Comparison of ENCODE assay signal across 38 cellular contexts in the genomic region with DNA sequence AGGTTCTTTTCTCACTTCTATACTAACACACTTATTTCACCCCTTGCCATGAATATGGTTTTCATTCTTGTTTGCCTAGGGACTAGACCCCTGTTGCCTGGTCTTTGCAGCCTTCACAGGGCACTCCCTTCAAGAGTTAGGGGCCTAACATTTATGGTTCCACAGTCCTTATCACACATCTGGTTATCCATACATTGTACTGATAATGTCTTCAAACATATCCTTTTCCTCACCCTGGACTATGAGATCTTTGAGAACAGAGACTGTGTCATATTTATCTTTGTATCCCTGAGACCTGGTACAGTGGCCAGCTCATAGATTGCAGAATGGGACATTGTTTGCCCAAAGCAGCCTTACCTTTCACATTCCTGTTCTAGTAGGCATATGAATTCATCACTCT.
"Had no signal": no experiment of that assay in that cellular context is flagged by ENCODE, and none has a peak within 500 bp of the region (broad histone marks: within the 10 kb centered on the region; RNA-seq: fewer than 3 reads in every experiment).

No MANE protein-coding gene starts in this region.

- FAIRE-seq: astrocyte, bronchial epithelial cell, TTC549 had no signal

- H3K4me1 Mint-ChIP-seq: activated naive CD8-positive, alpha-beta T cell treated with anti-CD3 and anti-CD28 coated beads, Interleukin-2, amount 10 ng/mL, durations not matched to agents 7 days and 5 days had no signal

- H3K27me3 Mint-ChIP-seq: activated CD4-positive, alpha-beta T cell treated with anti-CD3 and anti-CD28 coated beads for 36 hours; activated CD4-positive, alpha-beta T cell treated with anti-CD3 and anti-CD28 coated beads, Interleukin-2, amount 10 ng/mL, durations not matched to agents 7 days and 5 days; activated naive CD4-positive, alpha-beta T cell treated with anti-CD3 and anti-CD28 coated beads, Interleukin-2, amount 50 U/mL, for 24 hours; activated naive CD8-positive, alpha-beta T cell treated with anti-CD3 and anti-CD28 coated beads, Interleukin-2, amount 10 ng/mL, durations not matched to agents 7 days and 5 days; activated T-cell treated with anti-CD3 and anti-CD28 coated beads, Interleukin-2, amount 50 U/mL, for 24 hours had no signal

- H3K4me3 Mint-ChIP-seq: activated CD4-positive, alpha-beta T cell treated with anti-CD3 and anti-CD28 coated beads for 36 hours; activated CD4-positive, alpha-beta T cell treated with anti-CD3 and anti-CD28 coated beads, Interleukin-2, amount 10 ng/mL, durations not matched to agents 7 days and 5 days; activated CD8-positive, alpha-beta T cell treated with anti-CD3 and anti-CD28 coated beads, Interleukin-2, amount 10 ng/mL, durations not matched to agents 7 days and 5 days; activated naive CD4-positive, alpha-beta T cell treated with anti-CD3 and anti-CD28 coated beads, Interleukin-2, amount 50 U/mL, for 24 hours; activated naive CD8-positive, alpha-beta T cell treated with anti-CD3 and anti-CD28 coated beads, Interleukin-2, amount 10 ng/mL, durations not matched to agents 7 days and 5 days; activated T-cell treated with anti-CD3 and anti-CD28 coated beads, Interleukin-2, amount 50 U/mL, for 24 hours; T-helper 1 cell treated with Interleukin-12 subunit alpha and Interleukin-12 subunit beta and Interleukin-4 antibody, amounts not matched to agents 30 μg/mL and 1 μg/mL, for 36 hours; T-helper 2 cell treated with Interferon-gamma antibody and Interleukin-4, amounts not matched to agents 5 μg/mL and 100 μg/mL, for 36 hours; WTC11 had no signal

- H3K9ac ChIP-seq: KMS-11, SK-N-SH had no signal

- H3K9me3 ChIP-seq: body of pancreas, Peyer's patch, SJSA1, SK-N-SH had no signal

- H3K4me3 ChIP-seq: body of pancreas, Peyer's patch, SJSA1 had no signal

- H3K36me3 Mint-ChIP-seq: WTC11 had no signal

- H3K27ac Mint-ChIP-seq: activated CD4-positive, alpha-beta T cell treated with anti-CD3 and anti-CD28 coated beads for 36 hours; activated CD4-positive, alpha-beta T cell treated with anti-CD3 and anti-CD28 coated beads, Interleukin-2, amount 10 ng/mL, durations not matched to agents 7 days and 5 days; activated CD8-positive, alpha-beta T cell treated with anti-CD3 and anti-CD28 coated beads, Interleukin-2, amount 10 ng/mL, durations not matched to agents 7 days and 5 days; activated naive CD4-positive, alpha-beta T cell treated with anti-CD3 and anti-CD28 coated beads, Interleukin-2, amount 50 U/mL, for 24 hours; activated naive CD8-positive, alpha-beta T cell treated with anti-CD3 and anti-CD28 coated beads, Interleukin-2, amount 10 ng/mL, durations not matched to agents 7 days and 5 days; activated T-cell treated with anti-CD3 and anti-CD28 coated beads, Interleukin-2, amount 50 U/mL, for 24 hours; activated T-helper 2 cell treated with anti-CD3 and anti-CD28 coated beads, Interferon-gamma antibody, Interleukin-2, Interleukin-4, amounts not matched to agents 10 μg/mL and 5 μg/mL and 100 μg/mL, durations not matched to agents 14 hours and 24 hours and 36 hours; T-helper 1 cell treated with Interleukin-12 subunit alpha and Interleukin-12 subunit beta and Interleukin-4 antibody, amounts not matched to agents 30 μg/mL and 1 μg/mL, for 36 hours; T-helper 2 cell treated with Interferon-gamma antibody and Interleukin-4, amounts not matched to agents 5 μg/mL and 100 μg/mL, for 36 hours; WTC11 had no signal

- H3K36me3 ChIP-seq: Peyer's patch, SJSA1 had no signal

- DNase-seq: activated CD4-positive, alpha-beta T cell treated with anti-CD3 and anti-CD28 coated beads for 36 hours; activated CD4-positive, alpha-beta T cell treated with anti-CD3 and anti-CD28 coated beads, Interleukin-2, amount 10 ng/mL, durations not matched to agents 7 days and 5 days; activated CD4-positive, alpha-beta T cell treated with anti-CD3 and anti-CD28 coated beads, Interleukin-2, amount 50 U/mL, for 48 hours; activated CD8-positive, alpha-beta T cell treated with anti-CD3 and anti-CD28 coated beads, Interleukin-2, amount 10 ng/mL, durations not matched to agents 7 days and 5 days; activated gamma-delta T cell; activated naive CD4-positive, alpha-beta T cell treated with Interleukin-2 at 50 U/mL for 16 hours; activated naive CD8-positive, alpha-beta T cell treated with anti-CD3 and anti-CD28 coated beads, Interleukin-2, amount 10 ng/mL, durations not matched to agents 7 days and 5 days; activated T-cell treated with anti-CD3 and anti-CD28 coated beads, Interleukin-2, amount 50 U/mL, for 24 hours; amygdala; body of pancreas; caudate nucleus; NCI-H1092 treated with DMSO at 0.1 percent for 48 hours; NCI-H1417; NCI-H146; NCI-H187; NCI-H2029 treated with DMSO at 0.1 percent for 48 hours; NCI-H2107; NCI-H2171; NCI-H510A; NCI-H526; NCI-H748 treated with DMSO at 0.1 percent for 48 hours; NK-92 treated with Interleukin-12 subunit alpha and Interleukin-12 subunit beta, amount 100 ng/mL, for 24 hours; PC-3; Peyer's patch; RPMI8226; SHP77 treated with DMSO at 0.1 percent for 48 hours; SK-N-SH had no signal

- H3K27ac ChIP-seq: body of pancreas, KMS-11, Peyer's patch, SJSA1 had no signal

- H3K27me3 ChIP-seq: body of pancreas, Peyer's patch, SJSA1 had no signal

- H3K4me2 ChIP-seq: KMS-11, SK-N-SH had no signal

- H3K9me3 Mint-ChIP-seq: activated naive CD4-positive, alpha-beta T cell treated with anti-CD3 and anti-CD28 coated beads, Interleukin-2, amount 50 U/mL, for 24 hours; activated naive CD8-positive, alpha-beta T cell treated with anti-CD3 and anti-CD28 coated beads, Interleukin-2, amount 10 ng/mL, durations not matched to agents 7 days and 5 days; activated T-cell treated with anti-CD3 and anti-CD28 coated beads, Interleukin-2, amount 50 U/mL, for 24 hours; activated T-helper 2 cell treated with anti-CD3 and anti-CD28 coated beads, Interferon-gamma antibody, Interleukin-2, Interleukin-4, amounts not matched to agents 10 μg/mL and 5 μg/mL and 100 μg/mL, durations not matched to agents 14 hours and 24 hours and 36 hours; T-helper 1 cell treated with Interleukin-12 subunit alpha and Interleukin-12 subunit beta and Interleukin-4 antibody, amounts not matched to agents 30 μg/mL and 1 μg/mL, for 36 hours; WTC11 had no signal

- ATAC-seq: activated CD4-positive, alpha-beta T cell treated with anti-CD3 and anti-CD28 coated beads for 36 hours; activated CD4-positive, CD25-positive, alpha-beta regulatory T cell treated with anti-CD3 and anti-CD28 coated beads, Interleukin-2, amount 50 U/mL, for 24 hours; activated CD8-positive, alpha-beta T cell treated with anti-CD3 and anti-CD28 coated beads, Interleukin-2, amount 10 ng/mL, durations not matched to agents 7 days and 5 days; body of pancreas; PC-3; WTC11 had no signal
